17 cellular contexts compared by ENCODE assay signal in the genomic region with DNA sequence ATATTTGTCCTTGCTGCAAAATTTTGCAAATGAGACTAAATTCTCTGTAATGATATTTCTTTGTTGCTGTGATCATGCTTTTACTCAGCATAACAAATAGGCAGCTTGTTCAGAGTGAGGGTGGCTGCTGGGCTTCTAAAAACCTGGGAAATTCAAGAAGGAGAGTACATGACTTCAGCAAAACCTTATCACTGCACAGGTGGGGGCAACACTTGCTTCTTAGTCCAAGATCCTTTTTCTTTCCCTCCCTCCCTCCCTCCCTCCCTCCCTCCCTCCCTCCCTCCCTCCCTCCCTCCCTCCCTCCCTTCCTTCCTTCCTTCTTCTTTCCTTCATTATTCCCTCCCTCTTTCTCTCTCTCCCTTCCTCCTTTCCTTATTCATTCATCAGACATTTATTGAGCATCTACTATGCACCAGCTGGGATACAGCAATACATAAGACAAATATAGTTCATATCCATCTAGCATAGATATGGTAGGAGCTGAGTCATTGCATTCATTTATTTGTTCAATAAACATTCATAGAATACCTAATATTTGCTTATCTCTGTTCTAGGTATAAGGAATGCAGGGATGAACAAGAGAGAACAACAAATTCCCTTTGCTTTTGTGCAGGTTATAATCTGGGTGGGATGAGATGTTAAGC.
"Had no signal": no experiment of that assay in that cellular context is flagged by ENCODE, and none has a peak within 500 bp of the region (broad histone marks: within the 10 kb centered on the region; RNA-seq: fewer than 3 reads in every experiment).

No MANE protein-coding gene starts in this region.

- H3K27ac ChIP-seq: breast epithelium, psoas muscle, spleen, tibial nerve had no signal

- H3K9me3 ChIP-seq: breast epithelium, mucosa of descending colon, psoas muscle, spleen, tibial nerve had no signal

- FAIRE-seq: endometrium had no signal

- DNase-seq: activated CD4-positive, alpha-beta T cell treated with anti-CD3 and anti-CD28 coated beads, Interleukin-2, amount 50 U/mL, for 4 hours; activated effector memory CD4-positive, alpha-beta T cell treated with anti-CD3 and anti-CD28 coated beads, Interleukin-2, amount 50 U/mL, for 16 hours; activated T-cell treated with anti-CD3 and anti-CD28 coated beads, Interleukin-2, amount 50 U/mL, for 1 hour; amygdala; mucosa of descending colon; naive thymus-derived CD8-positive, alpha-beta T cell; nucleus accumbens; psoas muscle; spleen; stimulated activated CD4-positive, alpha-beta T cell treated with anti-CD3 and anti-CD28 coated beads, Interleukin-1b, Interleukin-23, amount 100 ng/mL, for 48 hours had no signal

- H3K36me3 ChIP-seq: breast epithelium, spleen, tibial nerve had no signal

- H3K4me1 ChIP-seq: breast epithelium, psoas muscle, spleen, tibial nerve had no signal

- ATAC-seq: activated CD4-positive, CD25-positive, alpha-beta regulatory T cell treated with anti-CD3 and anti-CD28 coated beads, Interleukin-2, amount 50 U/mL, for 24 hours; activated naive CD4-positive, alpha-beta T cell treated with anti-CD3 and anti-CD28 coated beads, Interleukin-2, amount 50 U/mL, for 72 hours; esophagus mucosa; mucosa of descending colon; naive thymus-derived CD8-positive, alpha-beta T cell; psoas muscle; sciatic nerve had no signal

- H3K27me3 ChIP-seq: breast epithelium, spleen, tibial nerve had no signal

- H3K4me3 ChIP-seq: breast epithelium, mucosa of descending colon, psoas muscle, spleen, tibial nerve had no signal
